In genomic region chr3:48899298-48899697, GRCh38 we compare ENCODE assay signal across 8 cellular contexts.
DNase-seq lines count a peak whose midpoint lies in the region; ATAC-seq lines count a peak whose summit lies in the region.

No MANE protein-coding gene starts in this region.

- H3K27me3 Mint-ChIP-seq in activated naive CD4-positive, alpha-beta T cell treated with anti-CD3 and anti-CD28 coated beads, Interleukin-2, amount 50 U/mL, for 24 hours = no peaks in the 10 kb centered on the region
- H3K27me3 Mint-ChIP-seq in memory B cell = no peaks in the 10 kb centered on the region

- peak overlapping the region; percentile 94 for H3K4me3 Mint-ChIP-seq in activated naive CD4-positive, alpha-beta T cell treated with anti-CD3 and anti-CD28 coated beads, Interleukin-2, amount 50 U/mL, for 24 hours
- peak overlapping the region; percentile 89 for H3K4me3 Mint-ChIP-seq in memory B cell

- DNase-seq in stimulated activated CD4-positive, alpha-beta T cell treated with anti-CD3 and anti-CD28 coated beads, Interleukin-4, amount 100 ng/mL, for 24 hours = peak; percentile 14
- no peak for DNase-seq in stimulated activated CD4-positive, alpha-beta T cell treated with anti-CD3 and anti-CD28 coated beads, Interleukin-12 subunit alpha, Interleukin-12 subunit beta, amount 100 ng/mL, for 4 hours
- no peak for DNase-seq in memory B cell (ENCODE audit: low spot score in 2 of 2)
- no peak for DNase-seq in effector CD4-positive, alpha-beta T cell
- no peak for DNase-seq in 8988T
- no peak for DNase-seq in NCI-H748 (lab: John Stamatoyannopoulos, UW; ENCODE audit: unreplicated experiment)
- DNase-seq in NCI-H187 (lab: John Stamatoyannopoulos, UW) = no peak

- peak overlapping the region; percentile 97 for H3K27ac Mint-ChIP-seq in activated naive CD4-positive, alpha-beta T cell treated with anti-CD3 and anti-CD28 coated beads, Interleukin-2, amount 50 U/mL, for 24 hours
- peak overlapping the region; percentile 67 for H3K27ac Mint-ChIP-seq in memory B cell

- H3K4me1 Mint-ChIP-seq in activated naive CD4-positive, alpha-beta T cell treated with anti-CD3 and anti-CD28 coated beads, Interleukin-2, amount 50 U/mL, for 24 hours = peaks cover 46% of the 10 kb centered on the region
- peaks cover 25% of the 10 kb centered on the region for H3K4me1 Mint-ChIP-seq in memory B cell

- H3K36me3 Mint-ChIP-seq in activated naive CD4-positive, alpha-beta T cell treated with anti-CD3 and anti-CD28 coated beads, Interleukin-2, amount 50 U/mL, for 24 hours = peaks cover 1% of the 10 kb centered on the region
- no peaks in the 10 kb centered on the region for H3K36me3 Mint-ChIP-seq in memory B cell

- no peak for ATAC-seq in memory B cell (ENCODE audit: low read depth)

- H3K9me3 Mint-ChIP-seq in activated naive CD4-positive, alpha-beta T cell treated with anti-CD3 and anti-CD28 coated beads, Interleukin-2, amount 50 U/mL, for 24 hours = no peaks in the 10 kb centered on the region
- H3K9me3 Mint-ChIP-seq in memory B cell = peaks cover 1% of the 10 kb centered on the region
